1 cellular context compared by ENCODE assay signal in the genomic region with DNA sequence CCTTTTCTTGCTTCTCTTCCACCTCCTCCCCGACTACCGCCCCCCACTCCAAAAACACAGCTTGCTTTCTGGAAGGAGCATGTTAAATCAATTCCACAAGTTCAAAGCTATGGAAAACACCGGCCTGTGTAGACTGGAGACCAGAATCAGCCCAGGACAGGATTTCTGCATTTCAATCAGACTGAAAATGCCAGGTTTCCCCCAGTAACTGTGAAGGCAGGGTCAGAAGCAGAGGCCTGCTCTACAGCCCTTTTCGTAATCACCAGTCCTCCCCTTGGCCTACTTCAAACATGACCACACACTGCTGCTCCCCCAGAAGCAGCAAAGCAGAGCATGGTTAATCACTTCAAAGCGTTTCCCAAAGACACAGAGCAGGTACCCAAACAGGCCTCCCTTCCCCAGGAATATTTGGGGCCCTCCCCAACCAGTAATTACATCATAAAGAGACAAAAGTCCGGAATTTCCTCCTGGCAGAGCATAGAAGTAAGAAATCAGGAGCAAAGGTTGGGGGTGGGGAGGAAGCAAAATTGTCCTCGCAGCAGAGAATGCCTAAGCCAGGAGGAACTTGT.
TF ChIP-seq lines count a peak whose summit lies in the region.

No MANE protein-coding gene starts in this region.

TF ChIP-seq in HepG2, 621 proteins besides CTCF, POLR2A, EP300 and RAD21 (continued from another document and continues in another):
- TF ChIP-seq, protein P1, sequence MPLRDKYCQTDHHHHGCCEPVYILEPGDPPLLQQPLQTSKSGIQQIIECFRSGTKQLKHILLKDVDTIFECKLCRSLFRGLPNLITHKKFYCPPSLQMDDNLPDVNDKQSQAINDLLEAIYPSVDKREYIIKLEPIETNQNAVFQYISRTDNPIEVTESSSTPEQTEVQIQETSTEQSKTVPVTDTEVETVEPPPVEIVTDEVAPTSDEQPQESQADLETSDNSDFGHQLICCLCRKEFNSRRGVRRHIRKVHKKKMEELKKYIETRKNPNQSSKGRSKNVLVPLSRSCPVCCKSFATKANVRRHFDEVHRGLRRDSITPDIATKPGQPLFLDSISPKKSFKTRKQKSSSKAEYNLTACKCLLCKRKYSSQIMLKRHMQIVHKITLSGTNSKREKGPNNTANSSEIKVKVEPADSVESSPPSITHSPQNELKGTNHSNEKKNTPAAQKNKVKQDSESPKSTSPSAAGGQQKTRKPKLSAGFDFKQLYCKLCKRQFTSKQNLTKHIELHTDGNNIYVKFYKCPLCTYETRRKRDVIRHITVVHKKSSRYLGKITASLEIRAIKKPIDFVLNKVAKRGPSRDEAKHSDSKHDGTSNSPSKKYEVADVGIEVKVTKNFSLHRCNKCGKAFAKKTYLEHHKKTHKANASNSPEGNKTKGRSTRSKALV (CRISPR knock-in tag; IDR thresholded peaks at IDR 0.05): peak; percentile 82; the same call in 1 of the 2 replicates
- peak; percentile 92 for TF ChIP-seq ZNF331 (CRISPR knock-in tag; IDR thresholded peaks at IDR 0.05)
- TF ChIP-seq, protein P2, sequence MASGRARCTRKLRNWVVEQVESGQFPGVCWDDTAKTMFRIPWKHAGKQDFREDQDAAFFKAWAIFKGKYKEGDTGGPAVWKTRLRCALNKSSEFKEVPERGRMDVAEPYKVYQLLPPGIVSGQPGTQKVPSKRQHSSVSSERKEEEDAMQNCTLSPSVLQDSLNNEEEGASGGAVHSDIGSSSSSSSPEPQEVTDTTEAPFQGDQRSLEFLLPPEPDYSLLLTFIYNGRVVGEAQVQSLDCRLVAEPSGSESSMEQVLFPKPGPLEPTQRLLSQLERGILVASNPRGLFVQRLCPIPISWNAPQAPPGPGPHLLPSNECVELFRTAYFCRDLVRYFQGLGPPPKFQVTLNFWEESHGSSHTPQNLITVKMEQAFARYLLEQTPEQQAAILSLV (CRISPR knock-in tag; IDR thresholded peaks at IDR 0.05; ENCODE audit: borderline replicate concordance): peak; percentile 26; the same call in 1 of the 2 replicates
- TF ChIP-seq ZFP41 (CRISPR knock-in tag; IDR thresholded peaks at IDR 0.05; ENCODE audit: borderline replicate concordance): no peak
- TF ChIP-seq NR1H2 (CRISPR knock-in tag; IDR thresholded peaks at IDR 0.05; ENCODE audit: borderline replicate concordance, low read depth): no peak
- TF ChIP-seq SALL2 (CRISPR knock-in tag; IDR thresholded peaks at IDR 0.05): no peak
- TF ChIP-seq, protein P3, sequence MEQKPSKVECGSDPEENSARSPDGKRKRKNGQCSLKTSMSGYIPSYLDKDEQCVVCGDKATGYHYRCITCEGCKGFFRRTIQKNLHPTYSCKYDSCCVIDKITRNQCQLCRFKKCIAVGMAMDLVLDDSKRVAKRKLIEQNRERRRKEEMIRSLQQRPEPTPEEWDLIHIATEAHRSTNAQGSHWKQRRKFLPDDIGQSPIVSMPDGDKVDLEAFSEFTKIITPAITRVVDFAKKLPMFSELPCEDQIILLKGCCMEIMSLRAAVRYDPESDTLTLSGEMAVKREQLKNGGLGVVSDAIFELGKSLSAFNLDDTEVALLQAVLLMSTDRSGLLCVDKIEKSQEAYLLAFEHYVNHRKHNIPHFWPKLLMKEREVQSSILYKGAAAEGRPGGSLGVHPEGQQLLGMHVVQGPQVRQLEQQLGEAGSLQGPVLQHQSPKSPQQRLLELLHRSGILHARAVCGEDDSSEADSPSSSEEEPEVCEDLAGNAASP (CRISPR knock-in tag; IDR thresholded peaks at IDR 0.05; ENCODE audit: borderline replicate concordance): peak; percentile 19; the same call in 1 of the 2 replicates
- TF ChIP-seq, protein P4, sequence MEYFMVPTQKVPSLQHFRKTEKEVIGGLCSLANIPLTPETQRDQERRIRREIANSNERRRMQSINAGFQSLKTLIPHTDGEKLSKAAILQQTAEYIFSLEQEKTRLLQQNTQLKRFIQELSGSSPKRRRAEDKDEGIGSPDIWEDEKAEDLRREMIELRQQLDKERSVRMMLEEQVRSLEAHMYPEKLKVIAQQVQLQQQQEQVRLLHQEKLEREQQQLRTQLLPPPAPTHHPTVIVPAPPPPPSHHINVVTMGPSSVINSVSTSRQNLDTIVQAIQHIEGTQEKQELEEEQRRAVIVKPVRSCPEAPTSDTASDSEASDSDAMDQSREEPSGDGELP (IDR thresholded peaks at IDR 0.05; ENCODE audit: borderline replicate concordance, low read depth): peak; percentile 53; the same call in 1 of the 2 replicates
- TF ChIP-seq ZNF678 (CRISPR knock-in tag; IDR thresholded peaks at IDR 0.05): no peak
- no peak for TF ChIP-seq ZNF83 (CRISPR knock-in tag; IDR thresholded peaks at IDR 0.05; ENCODE audit: borderline replicate concordance)
- TF ChIP-seq ZNF891 (CRISPR knock-in tag; IDR thresholded peaks at IDR 0.05): no peak
- TF ChIP-seq, protein P5, sequence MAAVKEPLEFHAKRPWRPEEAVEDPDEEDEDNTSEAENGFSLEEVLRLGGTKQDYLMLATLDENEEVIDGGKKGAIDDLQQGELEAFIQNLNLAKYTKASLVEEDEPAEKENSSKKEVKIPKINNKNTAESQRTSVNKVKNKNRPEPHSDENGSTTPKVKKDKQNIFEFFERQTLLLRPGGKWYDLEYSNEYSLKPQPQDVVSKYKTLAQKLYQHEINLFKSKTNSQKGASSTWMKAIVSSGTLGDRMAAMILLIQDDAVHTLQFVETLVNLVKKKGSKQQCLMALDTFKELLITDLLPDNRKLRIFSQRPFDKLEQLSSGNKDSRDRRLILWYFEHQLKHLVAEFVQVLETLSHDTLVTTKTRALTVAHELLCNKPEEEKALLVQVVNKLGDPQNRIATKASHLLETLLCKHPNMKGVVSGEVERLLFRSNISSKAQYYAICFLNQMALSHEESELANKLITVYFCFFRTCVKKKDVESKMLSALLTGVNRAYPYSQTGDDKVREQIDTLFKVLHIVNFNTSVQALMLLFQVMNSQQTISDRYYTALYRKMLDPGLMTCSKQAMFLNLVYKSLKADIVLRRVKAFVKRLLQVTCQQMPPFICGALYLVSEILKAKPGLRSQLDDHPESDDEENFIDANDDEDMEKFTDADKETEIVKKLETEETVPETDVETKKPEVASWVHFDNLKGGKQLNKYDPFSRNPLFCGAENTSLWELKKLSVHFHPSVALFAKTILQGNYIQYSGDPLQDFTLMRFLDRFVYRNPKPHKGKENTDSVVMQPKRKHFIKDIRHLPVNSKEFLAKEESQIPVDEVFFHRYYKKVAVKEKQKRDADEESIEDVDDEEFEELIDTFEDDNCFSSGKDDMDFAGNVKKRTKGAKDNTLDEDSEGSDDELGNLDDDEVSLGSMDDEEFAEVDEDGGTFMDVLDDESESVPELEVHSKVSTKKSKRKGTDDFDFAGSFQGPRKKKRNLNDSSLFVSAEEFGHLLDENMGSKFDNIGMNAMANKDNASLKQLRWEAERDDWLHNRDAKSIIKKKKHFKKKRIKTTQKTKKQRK (IDR thresholded peaks at IDR 0.05; ENCODE audit: low read length): no peak
- no peak; the same call in 1 of the 2 replicates for TF ChIP-seq SIX4 (CRISPR knock-in tag; IDR thresholded peaks at IDR 0.05)
- TF ChIP-seq, protein P6, sequence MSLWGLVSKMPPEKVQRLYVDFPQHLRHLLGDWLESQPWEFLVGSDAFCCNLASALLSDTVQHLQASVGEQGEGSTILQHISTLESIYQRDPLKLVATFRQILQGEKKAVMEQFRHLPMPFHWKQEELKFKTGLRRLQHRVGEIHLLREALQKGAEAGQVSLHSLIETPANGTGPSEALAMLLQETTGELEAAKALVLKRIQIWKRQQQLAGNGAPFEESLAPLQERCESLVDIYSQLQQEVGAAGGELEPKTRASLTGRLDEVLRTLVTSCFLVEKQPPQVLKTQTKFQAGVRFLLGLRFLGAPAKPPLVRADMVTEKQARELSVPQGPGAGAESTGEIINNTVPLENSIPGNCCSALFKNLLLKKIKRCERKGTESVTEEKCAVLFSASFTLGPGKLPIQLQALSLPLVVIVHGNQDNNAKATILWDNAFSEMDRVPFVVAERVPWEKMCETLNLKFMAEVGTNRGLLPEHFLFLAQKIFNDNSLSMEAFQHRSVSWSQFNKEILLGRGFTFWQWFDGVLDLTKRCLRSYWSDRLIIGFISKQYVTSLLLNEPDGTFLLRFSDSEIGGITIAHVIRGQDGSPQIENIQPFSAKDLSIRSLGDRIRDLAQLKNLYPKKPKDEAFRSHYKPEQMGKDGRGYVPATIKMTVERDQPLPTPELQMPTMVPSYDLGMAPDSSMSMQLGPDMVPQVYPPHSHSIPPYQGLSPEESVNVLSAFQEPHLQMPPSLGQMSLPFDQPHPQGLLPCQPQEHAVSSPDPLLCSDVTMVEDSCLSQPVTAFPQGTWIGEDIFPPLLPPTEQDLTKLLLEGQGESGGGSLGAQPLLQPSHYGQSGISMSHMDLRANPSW (CRISPR knock-in tag; IDR thresholded peaks at IDR 0.05; ENCODE audit: borderline replicate concordance): peak; percentile 96
- TF ChIP-seq ZNF577 (CRISPR knock-in tag; IDR thresholded peaks at IDR 0.05; ENCODE audit: borderline replicate concordance, low read depth): no peak
- 0 out of 2 replicates have a peak, but pooled peaks have one; percentile 21 for TF ChIP-seq KLF9 (CRISPR knock-in tag; IDR thresholded peaks at IDR 0.05; ENCODE audit: low read depth)
- TF ChIP-seq HOXD1 (CRISPR knock-in tag; IDR thresholded peaks at IDR 0.05): no peak; the same call in 1 of the 2 replicates
- peak; percentile 76 for TF ChIP-seq DPF2 (CRISPR knock-in tag; IDR thresholded peaks at IDR 0.05; ENCODE audit: borderline replicate concordance, low read depth)
- TF ChIP-seq KDM4B (CRISPR knock-in tag; IDR thresholded peaks at IDR 0.05): peak; percentile 87
- TF ChIP-seq, protein P7, sequence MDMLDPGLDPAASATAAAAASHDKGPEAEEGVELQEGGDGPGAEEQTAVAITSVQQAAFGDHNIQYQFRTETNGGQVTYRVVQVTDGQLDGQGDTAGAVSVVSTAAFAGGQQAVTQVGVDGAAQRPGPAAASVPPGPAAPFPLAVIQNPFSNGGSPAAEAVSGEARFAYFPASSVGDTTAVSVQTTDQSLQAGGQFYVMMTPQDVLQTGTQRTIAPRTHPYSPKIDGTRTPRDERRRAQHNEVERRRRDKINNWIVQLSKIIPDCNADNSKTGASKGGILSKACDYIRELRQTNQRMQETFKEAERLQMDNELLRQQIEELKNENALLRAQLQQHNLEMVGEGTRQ (IDR thresholded peaks at IDR 0.05; ENCODE audit: low read depth, low read length): no peak
- TF ChIP-seq, protein P7 (CRISPR knock-in tag; IDR thresholded peaks at IDR 0.05; ENCODE audit: borderline replicate concordance): no peak
- TF ChIP-seq, protein P8, sequence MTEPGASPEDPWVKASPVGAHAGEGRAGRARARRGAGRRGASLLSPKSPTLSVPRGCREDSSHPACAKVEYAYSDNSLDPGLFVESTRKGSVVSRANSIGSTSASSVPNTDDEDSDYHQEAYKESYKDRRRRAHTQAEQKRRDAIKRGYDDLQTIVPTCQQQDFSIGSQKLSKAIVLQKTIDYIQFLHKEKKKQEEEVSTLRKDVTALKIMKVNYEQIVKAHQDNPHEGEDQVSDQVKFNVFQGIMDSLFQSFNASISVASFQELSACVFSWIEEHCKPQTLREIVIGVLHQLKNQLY (CRISPR knock-in tag; IDR thresholded peaks at IDR 0.05): peak; percentile 44; the same call in 1 of the 2 replicates
- TF ChIP-seq SRSF9 (IDR thresholded peaks at IDR 0.05; ENCODE audit: borderline replicate concordance, insufficient read depth, low read depth, low read length, poor library complexity, severe bottlenecking): no peak
- no peak for TF ChIP-seq PLRG1 (conservative IDR thresholded peaks at IDR 0.05)
- peak; percentile 69; the same call in 1 of the 2 replicates for TF ChIP-seq DMAP1 (CRISPR knock-in tag; IDR thresholded peaks at IDR 0.05)
- TF ChIP-seq IKZF1 (IDR thresholded peaks at IDR 0.05): no peak
- no peak for TF ChIP-seq SMAD9 (CRISPR knock-in tag; IDR thresholded peaks at IDR 0.05)
- no peak; the same call in 1 of the 2 replicates for TF ChIP-seq MEIS2 (CRISPR knock-in tag; IDR thresholded peaks at IDR 0.05)
- peak; percentile 52; the same call in 1 of the 2 replicates for TF ChIP-seq TGIF2 (CRISPR knock-in tag; IDR thresholded peaks at IDR 0.05)
- TF ChIP-seq, protein P9, sequence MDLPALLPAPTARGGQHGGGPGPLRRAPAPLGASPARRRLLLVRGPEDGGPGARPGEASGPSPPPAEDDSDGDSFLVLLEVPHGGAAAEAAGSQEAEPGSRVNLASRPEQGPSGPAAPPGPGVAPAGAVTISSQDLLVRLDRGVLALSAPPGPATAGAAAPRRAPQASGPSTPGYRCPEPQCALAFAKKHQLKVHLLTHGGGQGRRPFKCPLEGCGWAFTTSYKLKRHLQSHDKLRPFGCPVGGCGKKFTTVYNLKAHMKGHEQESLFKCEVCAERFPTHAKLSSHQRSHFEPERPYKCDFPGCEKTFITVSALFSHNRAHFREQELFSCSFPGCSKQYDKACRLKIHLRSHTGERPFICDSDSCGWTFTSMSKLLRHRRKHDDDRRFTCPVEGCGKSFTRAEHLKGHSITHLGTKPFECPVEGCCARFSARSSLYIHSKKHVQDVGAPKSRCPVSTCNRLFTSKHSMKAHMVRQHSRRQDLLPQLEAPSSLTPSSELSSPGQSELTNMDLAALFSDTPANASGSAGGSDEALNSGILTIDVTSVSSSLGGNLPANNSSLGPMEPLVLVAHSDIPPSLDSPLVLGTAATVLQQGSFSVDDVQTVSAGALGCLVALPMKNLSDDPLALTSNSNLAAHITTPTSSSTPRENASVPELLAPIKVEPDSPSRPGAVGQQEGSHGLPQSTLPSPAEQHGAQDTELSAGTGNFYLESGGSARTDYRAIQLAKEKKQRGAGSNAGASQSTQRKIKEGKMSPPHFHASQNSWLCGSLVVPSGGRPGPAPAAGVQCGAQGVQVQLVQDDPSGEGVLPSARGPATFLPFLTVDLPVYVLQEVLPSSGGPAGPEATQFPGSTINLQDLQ (CRISPR knock-in tag; IDR thresholded peaks at IDR 0.05): no peak
- no peak for TF ChIP-seq CBX1 (IDR thresholded peaks at IDR 0.05; ENCODE audit: low read depth)
- TF ChIP-seq ZBTB38 (CRISPR knock-in tag; IDR thresholded peaks at IDR 0.05): 0 out of 2 replicates have a peak, but pooled peaks have one; percentile 48
- no peak for TF ChIP-seq HDAC6 (IDR thresholded peaks at IDR 0.05; ENCODE audit: low read depth, low read length)
- peak; percentile 83; the same call in 1 of the 2 replicates for TF ChIP-seq ZNF33B (CRISPR knock-in tag; IDR thresholded peaks at IDR 0.05)
- peak; percentile 77 for TF ChIP-seq HMG20B (CRISPR knock-in tag; conservative IDR thresholded peaks at IDR 0.05)
- no peak for TF ChIP-seq TAF15 (IDR thresholded peaks at IDR 0.05; ENCODE audit: low read depth, low read length, poor library complexity, severe bottlenecking)
- no peak; the same call in 1 of the 2 replicates for TF ChIP-seq SNAPC2 (CRISPR knock-in tag; IDR thresholded peaks at IDR 0.05)
- TF ChIP-seq ZSCAN20 (CRISPR knock-in tag; IDR thresholded peaks at IDR 0.05; ENCODE audit: borderline replicate concordance): no peak
